Comparison of ENCODE assay signal across 1 cellular context in the genomic region with DNA sequence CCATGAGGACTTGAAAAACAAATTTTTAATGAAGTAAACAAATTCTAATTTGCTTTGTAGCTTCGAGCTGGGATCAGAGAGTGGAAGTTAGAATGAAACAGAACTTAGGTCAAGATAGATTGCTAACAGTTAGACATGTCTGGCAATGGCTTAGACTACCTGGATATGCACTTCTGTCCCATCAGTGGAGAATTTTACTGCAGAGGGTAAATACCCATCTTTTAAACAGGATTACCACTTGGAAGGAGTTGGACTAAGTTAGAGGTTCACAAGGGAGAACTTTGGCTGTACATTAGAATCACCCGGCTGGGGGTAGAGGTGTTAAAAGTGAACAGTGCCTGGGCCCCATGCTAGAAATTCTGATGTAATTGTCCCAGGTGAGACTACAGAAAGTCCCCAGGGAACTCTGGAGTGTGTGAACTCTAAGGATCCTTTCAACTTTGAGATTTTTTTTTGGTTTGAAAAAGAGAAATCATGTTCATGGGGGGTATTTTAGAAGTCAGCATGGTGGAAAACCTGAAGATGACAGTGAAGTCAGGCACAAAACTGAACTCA.
TF ChIP-seq lines count a peak whose summit lies in the region.

No MANE protein-coding gene starts in this region.

TF ChIP-seq in GM12878, 131 proteins besides CTCF, POLR2A, EP300 and RAD21 (continued from another document and continues in another):
- TF ChIP-seq, protein P1, sequence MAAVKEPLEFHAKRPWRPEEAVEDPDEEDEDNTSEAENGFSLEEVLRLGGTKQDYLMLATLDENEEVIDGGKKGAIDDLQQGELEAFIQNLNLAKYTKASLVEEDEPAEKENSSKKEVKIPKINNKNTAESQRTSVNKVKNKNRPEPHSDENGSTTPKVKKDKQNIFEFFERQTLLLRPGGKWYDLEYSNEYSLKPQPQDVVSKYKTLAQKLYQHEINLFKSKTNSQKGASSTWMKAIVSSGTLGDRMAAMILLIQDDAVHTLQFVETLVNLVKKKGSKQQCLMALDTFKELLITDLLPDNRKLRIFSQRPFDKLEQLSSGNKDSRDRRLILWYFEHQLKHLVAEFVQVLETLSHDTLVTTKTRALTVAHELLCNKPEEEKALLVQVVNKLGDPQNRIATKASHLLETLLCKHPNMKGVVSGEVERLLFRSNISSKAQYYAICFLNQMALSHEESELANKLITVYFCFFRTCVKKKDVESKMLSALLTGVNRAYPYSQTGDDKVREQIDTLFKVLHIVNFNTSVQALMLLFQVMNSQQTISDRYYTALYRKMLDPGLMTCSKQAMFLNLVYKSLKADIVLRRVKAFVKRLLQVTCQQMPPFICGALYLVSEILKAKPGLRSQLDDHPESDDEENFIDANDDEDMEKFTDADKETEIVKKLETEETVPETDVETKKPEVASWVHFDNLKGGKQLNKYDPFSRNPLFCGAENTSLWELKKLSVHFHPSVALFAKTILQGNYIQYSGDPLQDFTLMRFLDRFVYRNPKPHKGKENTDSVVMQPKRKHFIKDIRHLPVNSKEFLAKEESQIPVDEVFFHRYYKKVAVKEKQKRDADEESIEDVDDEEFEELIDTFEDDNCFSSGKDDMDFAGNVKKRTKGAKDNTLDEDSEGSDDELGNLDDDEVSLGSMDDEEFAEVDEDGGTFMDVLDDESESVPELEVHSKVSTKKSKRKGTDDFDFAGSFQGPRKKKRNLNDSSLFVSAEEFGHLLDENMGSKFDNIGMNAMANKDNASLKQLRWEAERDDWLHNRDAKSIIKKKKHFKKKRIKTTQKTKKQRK (IDR thresholded peaks at IDR 0.05; ENCODE audit: low read depth, low read length), result no peak
- no peak for TF ChIP-seq KAT2A (conservative IDR thresholded peaks at IDR 0.05; ENCODE audit: control insufficient read depth, low read depth, low read length)
- no peak for TF ChIP-seq TCF7 (IDR thresholded peaks at IDR 0.05; ENCODE audit: borderline replicate concordance)
- TF ChIP-seq NFYA (IDR thresholded peaks at IDR 0.05; ENCODE audit: borderline replicate concordance, low read depth, low read length), result no peak
- TF ChIP-seq CHD2 (IDR thresholded peaks at IDR 0.05; ENCODE audit: borderline replicate concordance, low read depth, low read length), result peak; percentile 66; the same call in 1 of the 2 replicates
- peak; percentile 94; the same call in 1 of the 2 replicates for TF ChIP-seq RB1 (IDR thresholded peaks at IDR 0.05; ENCODE audit: borderline replicate concordance)
- TF ChIP-seq NBN (IDR thresholded peaks at IDR 0.05), result 0 out of 2 replicates have a peak, but pooled peaks have one; percentile 31
- TF ChIP-seq FOXM1 (IDR thresholded peaks at IDR 0.05; ENCODE audit: low read depth, low read length), result peak; percentile 77; the same call in 1 of the 2 replicates
- TF ChIP-seq CUX1 (IDR thresholded peaks at IDR 0.05; ENCODE audit: insufficient replicate concordance, low read depth, low read length), result peak; percentile 99
- TF ChIP-seq E2F4 (IDR thresholded peaks at IDR 0.05; ENCODE audit: low read depth, low read length), result no peak
- peak; percentile 46; the same call in 1 of the 2 replicates for TF ChIP-seq IKZF1 (conservative IDR thresholded peaks at IDR 0.05)
- peak; percentile 86 for TF ChIP-seq NFIC (IDR thresholded peaks at IDR 0.05; ENCODE audit: low read depth, low read length)
- no peak for TF ChIP-seq NR2C1 (IDR thresholded peaks at IDR 0.05)
- TF ChIP-seq, protein P2, sequence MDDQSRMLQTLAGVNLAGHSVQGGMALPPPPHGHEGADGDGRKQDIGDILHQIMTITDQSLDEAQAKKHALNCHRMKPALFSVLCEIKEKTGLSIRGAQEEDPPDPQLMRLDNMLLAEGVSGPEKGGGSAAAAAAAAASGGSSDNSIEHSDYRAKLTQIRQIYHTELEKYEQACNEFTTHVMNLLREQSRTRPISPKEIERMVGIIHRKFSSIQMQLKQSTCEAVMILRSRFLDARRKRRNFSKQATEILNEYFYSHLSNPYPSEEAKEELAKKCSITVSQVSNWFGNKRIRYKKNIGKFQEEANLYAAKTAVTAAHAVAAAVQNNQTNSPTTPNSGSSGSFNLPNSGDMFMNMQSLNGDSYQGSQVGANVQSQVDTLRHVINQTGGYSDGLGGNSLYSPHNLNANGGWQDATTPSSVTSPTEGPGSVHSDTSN (IDR thresholded peaks at IDR 0.05; ENCODE audit: insufficient replicate concordance, low read depth, low read length), result no peak
- no peak for TF ChIP-seq RFX5 (IDR thresholded peaks at IDR 0.05; ENCODE audit: low read depth, low read length)
- no peak for TF ChIP-seq SREBF2 (IDR thresholded peaks at IDR 0.05; ENCODE audit: low read length)
- no peak for TF ChIP-seq CBX3 (IDR thresholded peaks at IDR 0.05; ENCODE audit: borderline replicate concordance, low read depth)
- peak; percentile 99 for TF ChIP-seq GATAD2B (conservative IDR thresholded peaks at IDR 0.05; ENCODE audit: low read depth)
- TF ChIP-seq, protein P3, sequence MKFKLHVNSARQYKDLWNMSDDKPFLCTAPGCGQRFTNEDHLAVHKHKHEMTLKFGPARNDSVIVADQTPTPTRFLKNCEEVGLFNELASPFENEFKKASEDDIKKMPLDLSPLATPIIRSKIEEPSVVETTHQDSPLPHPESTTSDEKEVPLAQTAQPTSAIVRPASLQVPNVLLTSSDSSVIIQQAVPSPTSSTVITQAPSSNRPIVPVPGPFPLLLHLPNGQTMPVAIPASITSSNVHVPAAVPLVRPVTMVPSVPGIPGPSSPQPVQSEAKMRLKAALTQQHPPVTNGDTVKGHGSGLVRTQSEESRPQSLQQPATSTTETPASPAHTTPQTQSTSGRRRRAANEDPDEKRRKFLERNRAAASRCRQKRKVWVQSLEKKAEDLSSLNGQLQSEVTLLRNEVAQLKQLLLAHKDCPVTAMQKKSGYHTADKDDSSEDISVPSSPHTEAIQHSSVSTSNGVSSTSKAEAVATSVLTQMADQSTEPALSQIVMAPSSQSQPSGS (IDR thresholded peaks at IDR 0.05; ENCODE audit: low read length), result peak; percentile 98
- no peak for TF ChIP-seq CBFB (IDR thresholded peaks at IDR 0.05; ENCODE audit: low read depth)
- TF ChIP-seq, protein P4, sequence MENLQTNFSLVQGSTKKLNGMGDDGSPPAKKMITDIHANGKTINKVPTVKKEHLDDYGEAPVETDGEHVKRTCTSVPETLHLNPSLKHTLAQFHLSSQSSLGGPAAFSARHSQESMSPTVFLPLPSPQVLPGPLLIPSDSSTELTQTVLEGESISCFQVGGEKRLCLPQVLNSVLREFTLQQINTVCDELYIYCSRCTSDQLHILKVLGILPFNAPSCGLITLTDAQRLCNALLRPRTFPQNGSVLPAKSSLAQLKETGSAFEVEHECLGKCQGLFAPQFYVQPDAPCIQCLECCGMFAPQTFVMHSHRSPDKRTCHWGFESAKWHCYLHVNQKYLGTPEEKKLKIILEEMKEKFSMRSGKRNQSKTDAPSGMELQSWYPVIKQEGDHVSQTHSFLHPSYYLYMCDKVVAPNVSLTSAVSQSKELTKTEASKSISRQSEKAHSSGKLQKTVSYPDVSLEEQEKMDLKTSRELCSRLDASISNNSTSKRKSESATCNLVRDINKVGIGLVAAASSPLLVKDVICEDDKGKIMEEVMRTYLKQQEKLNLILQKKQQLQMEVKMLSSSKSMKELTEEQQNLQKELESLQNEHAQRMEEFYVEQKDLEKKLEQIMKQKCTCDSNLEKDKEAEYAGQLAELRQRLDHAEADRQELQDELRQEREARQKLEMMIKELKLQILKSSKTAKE (IDR thresholded peaks at IDR 0.05; ENCODE audit: low read depth, poor library complexity, severe bottlenecking), result peak; percentile 64
- no peak for TF ChIP-seq SUZ12 (IDR thresholded peaks at IDR 0.05; ENCODE audit: unreplicated experiment)
- TF ChIP-seq RCOR1 (conservative IDR thresholded peaks at IDR 0.05; ENCODE audit: low read depth, low read length), result no peak
- no peak for TF ChIP-seq BMI1 (IDR thresholded peaks at IDR 0.05; ENCODE audit: borderline replicate concordance)
- TF ChIP-seq, protein P5, sequence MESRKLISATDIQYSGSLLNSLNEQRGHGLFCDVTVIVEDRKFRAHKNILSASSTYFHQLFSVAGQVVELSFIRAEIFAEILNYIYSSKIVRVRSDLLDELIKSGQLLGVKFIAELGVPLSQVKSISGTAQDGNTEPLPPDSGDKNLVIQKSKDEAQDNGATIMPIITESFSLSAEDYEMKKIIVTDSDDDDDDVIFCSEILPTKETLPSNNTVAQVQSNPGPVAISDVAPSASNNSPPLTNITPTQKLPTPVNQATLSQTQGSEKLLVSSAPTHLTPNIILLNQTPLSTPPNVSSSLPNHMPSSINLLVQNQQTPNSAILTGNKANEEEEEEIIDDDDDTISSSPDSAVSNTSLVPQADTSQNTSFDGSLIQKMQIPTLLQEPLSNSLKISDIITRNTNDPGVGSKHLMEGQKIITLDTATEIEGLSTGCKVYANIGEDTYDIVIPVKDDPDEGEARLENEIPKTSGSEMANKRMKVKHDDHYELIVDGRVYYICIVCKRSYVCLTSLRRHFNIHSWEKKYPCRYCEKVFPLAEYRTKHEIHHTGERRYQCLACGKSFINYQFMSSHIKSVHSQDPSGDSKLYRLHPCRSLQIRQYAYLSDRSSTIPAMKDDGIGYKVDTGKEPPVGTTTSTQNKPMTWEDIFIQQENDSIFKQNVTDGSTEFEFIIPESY (IDR thresholded peaks at IDR 0.05), result no peak
- TF ChIP-seq ESRRA (IDR thresholded peaks at IDR 0.05; ENCODE audit: low read length), result no peak
- no peak for TF ChIP-seq NR2C2 (IDR thresholded peaks at IDR 0.05; ENCODE audit: borderline replicate concordance, control insufficient read depth, insufficient read length, low read depth)
- peak; percentile 61 for TF ChIP-seq MLLT1 (IDR thresholded peaks at IDR 0.05)
- no peak for TF ChIP-seq NFXL1 (IDR thresholded peaks at IDR 0.05; ENCODE audit: borderline replicate concordance)
- TF ChIP-seq FOS (IDR thresholded peaks at IDR 0.05; ENCODE audit: borderline replicate concordance, extremely low read depth, insufficient read length), result no peak
- TF ChIP-seq, protein P6, sequence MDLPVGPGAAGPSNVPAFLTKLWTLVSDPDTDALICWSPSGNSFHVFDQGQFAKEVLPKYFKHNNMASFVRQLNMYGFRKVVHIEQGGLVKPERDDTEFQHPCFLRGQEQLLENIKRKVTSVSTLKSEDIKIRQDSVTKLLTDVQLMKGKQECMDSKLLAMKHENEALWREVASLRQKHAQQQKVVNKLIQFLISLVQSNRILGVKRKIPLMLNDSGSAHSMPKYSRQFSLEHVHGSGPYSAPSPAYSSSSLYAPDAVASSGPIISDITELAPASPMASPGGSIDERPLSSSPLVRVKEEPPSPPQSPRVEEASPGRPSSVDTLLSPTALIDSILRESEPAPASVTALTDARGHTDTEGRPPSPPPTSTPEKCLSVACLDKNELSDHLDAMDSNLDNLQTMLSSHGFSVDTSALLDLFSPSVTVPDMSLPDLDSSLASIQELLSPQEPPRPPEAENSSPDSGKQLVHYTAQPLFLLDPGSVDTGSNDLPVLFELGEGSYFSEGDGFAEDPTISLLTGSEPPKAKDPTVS (IDR thresholded peaks at IDR 0.05; ENCODE audit: low read depth, low read length), result no peak
- 0 out of 2 replicates have a peak, but pooled peaks have one; percentile 53 for TF ChIP-seq TBL1XR1 (IDR thresholded peaks at IDR 0.05; ENCODE audit: low read depth, low read length)
- TF ChIP-seq CHD4 (IDR thresholded peaks at IDR 0.05), result no peak
- no peak for TF ChIP-seq SIX5 (IDR thresholded peaks at IDR 0.05; ENCODE audit: low read depth, low read length, severe bottlenecking)
